12 cellular contexts compared by ENCODE assay signal in the genomic region with DNA sequence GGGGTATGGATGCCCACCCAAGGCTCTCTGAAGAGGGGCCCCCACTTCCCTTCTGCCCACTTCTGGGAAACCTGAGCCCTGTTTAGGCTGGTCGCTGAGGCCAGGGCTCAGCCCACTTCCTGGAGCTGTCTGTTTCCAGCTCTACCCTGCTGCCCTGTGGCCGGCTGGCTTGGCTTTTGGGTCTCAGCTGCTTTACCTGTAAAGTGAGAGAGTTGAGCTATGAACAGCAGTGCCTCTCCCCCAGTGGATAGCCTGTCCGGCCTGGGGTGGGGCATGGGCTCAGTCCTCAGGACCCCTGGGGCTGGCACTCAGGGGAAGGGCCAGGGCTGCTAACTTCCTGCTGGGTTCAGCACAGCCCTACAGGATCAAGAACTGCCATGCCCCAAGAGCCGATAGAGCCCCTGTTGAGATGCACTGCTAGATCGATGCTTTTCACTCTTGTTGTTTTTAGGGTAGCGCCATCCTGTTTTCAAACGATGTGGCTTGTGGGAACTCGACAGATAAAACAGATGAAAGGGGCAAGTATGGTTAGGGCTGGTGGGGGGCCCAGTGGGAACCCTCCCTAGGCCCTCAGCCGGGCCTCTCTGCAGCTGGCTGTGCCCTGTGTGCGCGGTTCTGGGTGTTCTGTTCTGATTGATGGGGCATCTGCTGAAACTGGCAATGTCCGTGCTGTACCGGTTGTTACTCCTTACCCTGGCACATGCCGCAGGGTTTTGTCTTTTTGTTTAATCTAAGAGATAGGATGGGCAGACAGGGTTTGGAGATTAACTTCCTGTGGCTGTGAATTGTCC. TPM values are rescaled to one million over a fixed set of nuclear protein-coding genes. Genes with fewer than 3 reads are reported as not detected.
DNase-seq lines count a peak whose midpoint lies in the region; ATAC-seq, FAIRE-seq and TF ChIP-seq lines count a peak whose summit lies in the region.
"Had no signal": no experiment of that assay in that cellular context is flagged by ENCODE, and none has a peak within 500 bp of the region (broad histone marks: within the 10 kb centered on the region; RNA-seq: fewer than 3 reads in every experiment).

No MANE protein-coding gene starts in this region.

- H3K9me3 ChIP-seq in CD4-positive, alpha-beta memory T cell (ENCODE audit: control insufficient read depth in 1 of 2, low read length in 2 of 2): no peaks in the 10 kb centered on the region
- no peaks in the 10 kb centered on the region for H3K9me3 ChIP-seq in K562 (replicated peaks; ENCODE audit: control insufficient read depth, insufficient read depth, low read depth, low read length)
- no peaks in the 10 kb centered on the region for H3K9me3 ChIP-seq in neural progenitor cell (ENCODE audit: low read depth)
- H3K9me3 ChIP-seq in upper lobe of right lung: no peaks in the 10 kb centered on the region

- H3K36me3 ChIP-seq in CD4-positive, alpha-beta memory T cell (ENCODE audit: insufficient read depth, low read length): no peaks in the 10 kb centered on the region
- no peaks in the 10 kb centered on the region for H3K36me3 ChIP-seq in K562 (ENCODE audit: control insufficient read depth, insufficient read depth, low read length)
- H3K36me3 ChIP-seq in neural progenitor cell: no peaks in the 10 kb centered on the region
- no peaks in the 10 kb centered on the region for H3K36me3 ChIP-seq in upper lobe of right lung

- WGBS in K562 (ENCODE audit: insufficient coverage, low coverage, missing lambda C conversion rate): 72% methylated on average over 13 of the region's 14 CpGs

- no peak for TF ChIP-seq RAD21 in K562 (CRISPR knock-in tag; conservative IDR thresholded peaks at IDR 0.05 in 1 of 2, IDR thresholded peaks at IDR 0.05 in 1 of 2)

- no peaks in the 10 kb centered on the region for H3K9me1 ChIP-seq in K562 (ENCODE audit: control insufficient read depth, insufficient read depth, low read length)

- no peak overlapping the region for H3K4me2 ChIP-seq in K562 (ENCODE audit: insufficient read depth, low read length)
- H3K4me2 ChIP-seq in neural progenitor cell: peak overlapping the region; percentile 44

- H3K4me1 Mint-ChIP-seq in CD4-positive, alpha-beta memory T cell: peaks cover 13 to 28% (median 21%) of the 10 kb centered on the region in 4 donors
- peaks cover 25% of the 10 kb centered on the region for H3K4me1 Mint-ChIP-seq in neural progenitor cell

- TF ChIP-seq POLR2A in K562 (conservative IDR thresholded peaks at IDR 0.05): no peak

- H3K9ac ChIP-seq in K562 (ENCODE audit: insufficient read depth in 1 of 2, low read depth in 2 of 2, low read length in 2 of 2) (peak overlapping the region in 1 of 2 experiments; percentile 36; a peak in 2 of 4 replicates), neural progenitor cell (no peak overlapping the region)

- FAIRE-seq in K562 (lab: Jason Lieb, UNC): no peak

- H3K36me3 Mint-ChIP-seq in CD4-positive, alpha-beta memory T cell: no peaks in the 10 kb centered on the region
- H3K36me3 Mint-ChIP-seq in neural progenitor cell: no peaks in the 10 kb centered on the region

- H3F3A ChIP-seq in neural progenitor cell (ENCODE audit: low read depth): peaks cover 20% of the 10 kb centered on the region

- peak overlapping the region in 1 of 2 donors; percentile 5 for H3K4me3 ChIP-seq in CD4-positive, alpha-beta memory T cell (ENCODE audit: low read length in 2 of 2)
- no peak overlapping the region for H3K4me3 ChIP-seq in K562
- no peak overlapping the region for H3K4me3 ChIP-seq in neural progenitor cell
- no peak overlapping the region for H3K4me3 ChIP-seq in upper lobe of right lung

- TF ChIP-seq CTCF in K562 (IDR thresholded peaks at IDR 0.05 in 2 of 3, conservative IDR thresholded peaks at IDR 0.05 in 1 of 3; ENCODE audit: insufficient read depth in 2 of 3, low read depth in 1 of 3, low read length in 3 of 3) (no peak), neural progenitor cell (IDR thresholded peaks at IDR 0.05) (no peak), upper lobe of right lung (IDR thresholded peaks at IDR 0.05) (no peak)

- CTCF ChIA-PET in CD4-positive, alpha-beta memory T cell (lab: Charles Lee; ENCODE audit: partially characterized antibody): interaction anchor here (1.0 to 5.0 kb wide), 5 partner anchors 9 to 88 kb away, joined by 3 to 43 read pairs (median 3); no protein-coding TSS in a partner anchor
- CTCF ChIA-PET in K562 (lab: Yijun Ruan, JAX; ENCODE audit: low intra/inter-chr PET ratio): no interaction called here

- BruUV-seq in K562 (replicated peaks; lab: Mats Ljungman, UMichigan): no TSS peak

- H3K4me1 ChIP-seq in CD4-positive, alpha-beta memory T cell (ENCODE audit: insufficient read depth, low read length): peaks cover 30% of the 10 kb centered on the region
- H3K4me1 ChIP-seq in K562 (replicated peaks in 1 of 2; ENCODE audit: control insufficient read depth in 2 of 2, insufficient read depth in 2 of 2, low read length in 2 of 2) (peaks cover 3 to 26% of the 10 kb centered on the region in 2 experiments; a peak in 4 of 5 replicates), neural progenitor cell (peaks cover 24% of the 10 kb centered on the region), upper lobe of right lung (peaks cover 19% of the 10 kb centered on the region)

- TF ChIP-seq EP300 in K562 (IDR thresholded peaks at IDR 0.05; ENCODE audit: low read length): no peak

- ATAC-seq in K562 (peak; percentile 34), upper lobe of right lung (no peak)
- ATAC-seq: esophagus mucosa had no signal

- H2AFZ ChIP-seq in K562 (ENCODE audit: low read depth, low read length): no peak overlapping the region
- peak overlapping the region; percentile 85 for H2AFZ ChIP-seq in neural progenitor cell (replicated peaks)

- peak overlapping the region; percentile 19 for H3K27ac ChIP-seq in CD4-positive, alpha-beta memory T cell (ENCODE audit: low read depth, low read length)
- H3K27ac ChIP-seq in K562 (ENCODE audit: extremely low read depth, low read depth, low read length) (no peak overlapping the region), neural progenitor cell (no peak overlapping the region), upper lobe of right lung (no peak overlapping the region)

- in situ Hi-C loops in K562 (cut with MboI): no loop called here

- peak overlapping the region; percentile 19 to 93 (median 87) for H3K27ac Mint-ChIP-seq in CD4-positive, alpha-beta memory T cell
- H3K27ac Mint-ChIP-seq in neural progenitor cell: no peak overlapping the region
- H3K27ac Mint-ChIP-seq: T-helper 2 cell treated with Interferon-gamma antibody and Interleukin-4, amounts not matched to agents 5 μg/mL and 100 μg/mL, for 36 hours had no signal

- H3K27me3 Mint-ChIP-seq in CD4-positive, alpha-beta memory T cell: no peaks in the 10 kb centered on the region
- H3K27me3 Mint-ChIP-seq in neural progenitor cell (ENCODE audit: insufficient read depth, low read depth): peaks cover 8% of the 10 kb centered on the region

- intact Hi-C loops in CD4-positive, alpha-beta memory T cell (cut with micrococcal nuclease): no loop called here
- intact Hi-C loops in K562 (cut with micrococcal nuclease) (no loop called here), upper lobe of right lung (cut with DNase I) (no loop called here)

- POLR2A ChIA-PET in CD4-positive, alpha-beta memory T cell (lab: Charles Lee; ENCODE audit: partially characterized antibody): interaction anchor here (1.3 to 1.5 kb wide), 2 partner anchors 9 to 45 kb away, joined by 4 to 5 read pairs; a partner anchor contains a TSS
- POLR2A ChIA-PET in K562 (lab: Yijun Ruan, JAX): interaction anchor here (0.7 to 1.1 kb wide), 2 partner anchors 14 to 48 kb away, joined by 3 read pairs; no protein-coding TSS in a partner anchor

- H4K20me1 ChIP-seq in K562 (replicated peaks; ENCODE audit: control insufficient read depth, insufficient read depth, low read length) (no peaks in the 10 kb centered on the region), neural progenitor cell (ENCODE audit: low read depth) (no peaks in the 10 kb centered on the region)

- no peaks in the 10 kb centered on the region for H3K27me3 ChIP-seq in CD4-positive, alpha-beta memory T cell (ENCODE audit: insufficient read depth, low read length)
- H3K27me3 ChIP-seq in K562 (ENCODE audit: control insufficient read depth in 2 of 2, insufficient read depth in 2 of 2, low read length in 2 of 2) (no peaks in the 10 kb centered on the region), neural progenitor cell (no peaks in the 10 kb centered on the region), upper lobe of right lung (no peaks in the 10 kb centered on the region)

- DNase-seq in CD4-positive, alpha-beta memory T cell: peak in 4 of 5 donors; percentile 20 to 34 (median 24)
- DNase-seq in NCI-H69 (lab: John Stamatoyannopoulos, UW) (peak; percentile 3), K562 (ENCODE audit: extremely low read depth in 1 of 4, low spot score in 3 of 4) (no peak), neural progenitor cell (ENCODE audit: low spot score) (no peak), upper lobe of right lung (no peak), NCI-H510A (lab: John Stamatoyannopoulos, UW) (no peak), NCI-H128 (lab: John Stamatoyannopoulos, UW; ENCODE audit: unreplicated experiment) (no peak)
- DNase-seq: MM.1S; stimulated activated CD4-positive, alpha-beta T cell treated with anti-CD3 and anti-CD28 coated beads, Interleukin-4, amount 100 ng/mL, for 4 hours had no signal

- H3K9me3 Mint-ChIP-seq in CD4-positive, alpha-beta memory T cell: no peaks in the 10 kb centered on the region
- no peaks in the 10 kb centered on the region for H3K9me3 Mint-ChIP-seq in neural progenitor cell
- H3K9me3 Mint-ChIP-seq: T-helper 2 cell treated with Interferon-gamma antibody and Interleukin-4, amounts not matched to agents 5 μg/mL and 100 μg/mL, for 36 hours had no signal

- H3K79me2 ChIP-seq in K562 (ENCODE audit: control insufficient read depth, insufficient read depth, low read length): no peaks in the 10 kb centered on the region
- no peaks in the 10 kb centered on the region for H3K79me2 ChIP-seq in neural progenitor cell (ENCODE audit: low read depth)

- H3K4me3 Mint-ChIP-seq in CD4-positive, alpha-beta memory T cell: peak overlapping the region in 7 of 8 donors; percentile 43 to 77 (median 70)
- H3K4me3 Mint-ChIP-seq in neural progenitor cell: no peak overlapping the region
- H3K4me3 Mint-ChIP-seq: T-helper 2 cell treated with Interferon-gamma antibody and Interleukin-4, amounts not matched to agents 5 μg/mL and 100 μg/mL, for 36 hours had no signal

RNA-seq across cellular contexts. Expression of a gene that starts 9.9 kb away (rescaled TPM):
- not detected for total RNA-seq in CD4-positive, alpha-beta memory T cell
- polyA plus RNA-seq in CD4-positive, alpha-beta memory T cell: not detected
- not detected in 2 replicates for total RNA-seq in K562 (2011; cell fraction: chromatin; rRNA removed; ENCODE audit: low replicate concordance)
- 0.17 TPM in 1 of 2 replicates, not detected in the other for total RNA-seq in K562 (2011; cell fraction: nucleolus; rRNA removed)
- total RNA-seq in K562 (2011; cell fraction: nucleoplasm; rRNA removed): 0.37 and 0.46 TPM in 2 replicates
- 0.08 TPM in 1 of 2 replicates, not detected in the other for total RNA-seq in K562 (2014; rRNA removed)
- total RNA-seq in K562 (2014; rRNA removed; fragmentation: Illumina TruSeq; extraction: Trizol): 0.07 TPM in 1 of 2 replicates, not detected in the other
- total RNA-seq in K562 (2015; rRNA removed; fragmentation: Illumina TruSeq; extraction: Trizol): 0.11 TPM in 1 of 2 replicates, not detected in the other
- total RNA-seq in K562 (2021): 0.29 and 0.40 TPM in 2 replicates
- 0.18 and 0.68 TPM in 2 replicates for polyA plus RNA-seq in K562 (2011; rRNA removed)
- 0.40 and 0.69 TPM in 2 replicates for polyA plus RNA-seq in K562 (2011; cell fraction: cytosol; rRNA removed)
- polyA plus RNA-seq in K562 (2011; cell fraction: nucleus; rRNA removed): 0.11 and 0.24 TPM in 2 replicates
- polyA plus RNA-seq in K562 (2012): 0.15 and 0.18 TPM in 2 replicates
- 0.10 and 0.12 TPM in 2 replicates for polyA plus RNA-seq in K562 (2014; fragmentation: Illumina TruSeq; extraction: Trizol)
- polyA plus RNA-seq in K562 (2014; fragmentation: Nextera tagmentation; extraction: Ambion mirVana): not detected
- polyA plus RNA-seq in K562 (2014; rRNA removed): 0.16 and 0.18 TPM in 2 replicates
- 0.27 TPM in 1 of 2 replicates, not detected in the other for polyA minus RNA-seq in K562 (2011; rRNA and poly(A)+ RNA removed)
- polyA minus RNA-seq in K562 (2011; cell fraction: cytosol; rRNA and poly(A)+ RNA removed): 0.91 TPM in 1 of 2 replicates, not detected in the other
- polyA minus RNA-seq in K562 (2011; cell fraction: nucleus; rRNA and poly(A)+ RNA removed): 0.22 and 0.27 TPM in 2 replicates
- not detected in 2 replicates for total RNA-seq in neural progenitor cell (ENCODE audit: low replicate concordance)
- 3.0 TPM for total RNA-seq in upper lobe of right lung
- total RNA-seq: esophagus mucosa, OCI-LY7 had no signal

RNA-seq across cellular contexts. Expression of a gene that starts 44.8 kb away (rescaled TPM):
- total RNA-seq in CD4-positive, alpha-beta memory T cell: 10 to 100 TPM; 59.5 to 64.5 TPM
- polyA plus RNA-seq in CD4-positive, alpha-beta memory T cell: 10 to 100 TPM; 26.8 to 28.8 TPM
- 62.2 and 122 TPM in 2 replicates for total RNA-seq in K562 (2011; cell fraction: chromatin; rRNA removed; ENCODE audit: low replicate concordance)
- total RNA-seq in K562 (2011; cell fraction: nucleolus; rRNA removed): 80.7 and 95.2 TPM in 2 replicates
- total RNA-seq in K562 (2011; cell fraction: nucleoplasm; rRNA removed): 68.9 and 79.6 TPM in 2 replicates
- 15.3 and 16.6 TPM in 2 replicates for total RNA-seq in K562 (2014; rRNA removed)
- 8.8 and 12.5 TPM in 2 replicates for total RNA-seq in K562 (2014; rRNA removed; fragmentation: Illumina TruSeq; extraction: Trizol)
- total RNA-seq in K562 (2015; rRNA removed; fragmentation: Illumina TruSeq; extraction: Trizol): 13.3 and 13.9 TPM in 2 replicates
- total RNA-seq in K562 (2021): 21.4 and 24.0 TPM in 2 replicates
- 21.4 and 22.2 TPM in 2 replicates for polyA plus RNA-seq in K562 (2011; rRNA removed)
- polyA plus RNA-seq in K562 (2011; cell fraction: cytosol; rRNA removed): 18.6 TPM in 2 replicates
- polyA plus RNA-seq in K562 (2011; cell fraction: nucleus; rRNA removed): 68.2 and 69.3 TPM in 2 replicates
- polyA plus RNA-seq in K562 (2012): 12.7 and 25.0 TPM in 2 replicates
- polyA plus RNA-seq in K562 (2014; fragmentation: Illumina TruSeq; extraction: Trizol): 15.6 and 16.5 TPM in 2 replicates
- polyA plus RNA-seq in K562 (2014; fragmentation: Nextera tagmentation; extraction: Ambion mirVana): 1 to 10 TPM in 1 of 2 experiments, under 1 TPM in 1; 0.81 to 1.2 TPM
- 21.9 and 24.3 TPM in 2 replicates for polyA plus RNA-seq in K562 (2014; rRNA removed)
- polyA minus RNA-seq in K562 (2011; rRNA and poly(A)+ RNA removed): 13.3 TPM in 2 replicates
- polyA minus RNA-seq in K562 (2011; cell fraction: cytosol; rRNA and poly(A)+ RNA removed): 8.4 and 12.6 TPM in 2 replicates
- 23.8 and 27.5 TPM in 2 replicates for polyA minus RNA-seq in K562 (2011; cell fraction: nucleus; rRNA and poly(A)+ RNA removed)
- total RNA-seq in neural progenitor cell (ENCODE audit: low replicate concordance): 13.7 and 28.6 TPM in 2 replicates
- total RNA-seq in upper lobe of right lung: 29.4 TPM

Comparison
In these comparisons a context has a peak if more than half of its experiments do, and no peak if none do; other contexts are left out.
1. DNase-seq: peak in CD4-positive, alpha-beta memory T cell (4 of 5) and NCI-H69 (single experiment); none in K562 (0 of 4), neural progenitor cell (single experiment), upper lobe of right lung (single experiment), NCI-H510A (single experiment) and NCI-H128 (single experiment).